18 cellular contexts compared by ENCODE assay signal in genomic region chr9:79578891-79579290, GRCh38. TPM values are rescaled to one million over a fixed set of nuclear protein-coding genes. Genes with fewer than 3 reads are reported as not detected.
A peak's percentile ranks its signal among the peaks of the same experiment; 100 is the strongest.
DNase-seq lines count a peak whose midpoint lies in the region; ATAC-seq and TF ChIP-seq lines count a peak whose summit lies in the region.
"Had no signal": no experiment of that assay in that cellular context is flagged by ENCODE, and none has a peak within 500 bp of the region (broad histone marks: within the 10 kb centered on the region; RNA-seq: fewer than 3 reads in every experiment).

No MANE protein-coding gene starts in this region.

- 79% methylated on average over 1 of the region's 1 CpG for WGBS in esophagus muscularis mucosa

- no peak overlapping the region for H3K27ac ChIP-seq in CD4-positive, alpha-beta T cell (ENCODE audit: low read depth, low read length)
- H3K27ac ChIP-seq in esophagus muscularis mucosa (replicated peaks in 1 of 4), result no peak overlapping the region
- H3K27ac ChIP-seq: body of pancreas, uterus had no signal

- ATAC-seq in CD4-positive, alpha-beta T cell (ENCODE audit: poor library complexity), result no peak
- ATAC-seq in GM21381 (IDR thresholded peaks at IDR 0.05; ENCODE audit: unreplicated experiment), result no peak
- ATAC-seq: body of pancreas had no signal

- H3K36me3 Mint-ChIP-seq in CD4-positive, alpha-beta T cell (ENCODE audit: low read depth), result peaks cover 22% of the 10 kb centered on the region
- H3K36me3 Mint-ChIP-seq in nephron progenitor cell (ENCODE audit: low read depth), result peaks cover 53% of the 10 kb centered on the region

- no peaks in the 10 kb centered on the region for H3K9me3 Mint-ChIP-seq in CD4-positive, alpha-beta T cell
- H3K9me3 Mint-ChIP-seq in nephron progenitor cell, result no peaks in the 10 kb centered on the region
- H3K9me3 Mint-ChIP-seq: memory B cell had no signal

- peaks cover 97% of the 10 kb centered on the region for H3K4me1 Mint-ChIP-seq in CD4-positive, alpha-beta T cell (ENCODE audit: low read depth)
- H3K4me1 Mint-ChIP-seq in nephron progenitor cell, result peaks cover 97% of the 10 kb centered on the region

- H3K4me3 ChIP-seq in AG04449 (ENCODE audit: low read depth, low read length) (0 out of 2 replicates have a peak overlapping the region, but pooled peaks have one; percentile 9), adipocyte (ENCODE audit: low read length) (no peak overlapping the region), esophagus muscularis mucosa (no peak overlapping the region)
- H3K4me3 ChIP-seq: body of pancreas, uterus had no signal

- no peak for TF ChIP-seq POLR2A in esophagus muscularis mucosa (IDR thresholded peaks at IDR 0.05; ENCODE audit: low read depth)

- H3K4me1 ChIP-seq in adipocyte (ENCODE audit: control insufficient read depth, insufficient read depth, low read length) (peaks cover 20% of the 10 kb centered on the region), esophagus muscularis mucosa (peaks cover 24 to 71% (median 55%) of the 10 kb centered on the region in 4 donors)

- H3K9ac ChIP-seq in adipocyte (ENCODE audit: low read length), result no peak overlapping the region

- no peaks in the 10 kb centered on the region for H3K9me3 ChIP-seq in CD4-positive, alpha-beta T cell (ENCODE audit: control insufficient read depth, low read length)
- no peaks in the 10 kb centered on the region for H3K9me3 ChIP-seq in adipocyte (ENCODE audit: control insufficient read depth, low read length)
- H3K9me3 ChIP-seq in esophagus muscularis mucosa, result no peaks in the 10 kb centered on the region
- H3K9me3 ChIP-seq: body of pancreas, uterus had no signal

- no peak for TF ChIP-seq EP300 in esophagus muscularis mucosa (IDR thresholded peaks at IDR 0.05)

- intact Hi-C loops in CD4-positive, alpha-beta T cell (cut with DNase I, micrococcal nuclease), result loop anchor here in 1 of 2 experiments (10.0 kb wide), 1 partner anchor 174 kb away; no protein-coding TSS in a partner anchor
- intact Hi-C loops in esophagus muscularis mucosa (cut with DNase I), result loop anchor here (10.0 kb wide), 1 partner anchor 596 kb away; no protein-coding TSS in a partner anchor

- DNase-seq in AG04449 (ENCODE audit: low read depth, low spot score), result no peak
- no peak for DNase-seq in CD4-positive, alpha-beta T cell
- peak; percentile 29 for DNase-seq in adipocyte (ENCODE audit: low read depth)
- no peak for DNase-seq in nephron progenitor cell
- DNase-seq in NCI-H1092 treated with DMSO at 0.1 percent for 48 hours (lab: John Stamatoyannopoulos, UW), result no peak
- DNase-seq in esophagus muscularis mucosa (ENCODE audit: extremely low spot score), result no peak
- no peak for DNase-seq in GM19238 (ENCODE audit: insufficient read length, low spot score)
- DNase-seq: activated gamma-delta T cell treated with Interleukin-2 at 50 U/mL for 16 hours; body of pancreas; H7; Kasumi-1; NCI-H2227 treated with DMSO at 0.1 percent for 48 hours; NK-92 treated with Interleukin-12 subunit alpha and Interleukin-12 subunit beta, amount 100 ng/mL, for 24 hours; occipital lobe; stimulated activated naive CD4-positive, alpha-beta T cell; uterus had no signal

- TF ChIP-seq CTCF in AG04449 (IDR thresholded peaks at IDR 0.05; ENCODE audit: insufficient read depth, low read length, missing control alignments), result no peak
- no peak for TF ChIP-seq CTCF in CD4-positive, alpha-beta T cell (IDR thresholded peaks at IDR 0.05)
- no peak for TF ChIP-seq CTCF in nephron progenitor cell (IDR thresholded peaks at IDR 0.05)
- no peak for TF ChIP-seq CTCF in esophagus muscularis mucosa (IDR thresholded peaks at IDR 0.05)

- H3K27me3 Mint-ChIP-seq in CD4-positive, alpha-beta T cell, result no peaks in the 10 kb centered on the region
- no peaks in the 10 kb centered on the region for H3K27me3 Mint-ChIP-seq in nephron progenitor cell (ENCODE audit: low read depth, poor library complexity)
- H3K27me3 Mint-ChIP-seq: memory B cell had no signal

- H3K4me3 Mint-ChIP-seq in CD4-positive, alpha-beta T cell, result peak overlapping the region; percentile 43
- peak overlapping the region; percentile 11 for H3K4me3 Mint-ChIP-seq in nephron progenitor cell
- H3K4me3 Mint-ChIP-seq: memory B cell had no signal

- POLR2A ChIA-PET in AG04449 (lab: Yijun Ruan, JAX), result no interaction called here
- POLR2A ChIA-PET in CD4-positive, alpha-beta T cell (lab: Charles Lee), result no interaction called here

- H3K27me3 ChIP-seq in CD4-positive, alpha-beta T cell (ENCODE audit: control insufficient read depth, insufficient read depth, low read length), result no peaks in the 10 kb centered on the region
- H3K27me3 ChIP-seq in adipocyte (replicated peaks; ENCODE audit: control insufficient read depth, insufficient read depth, low read length) (no peaks in the 10 kb centered on the region), esophagus muscularis mucosa (no peaks in the 10 kb centered on the region)
- H3K27me3 ChIP-seq: body of pancreas, uterus had no signal

- peak overlapping the region; percentile 22 for H3K27ac Mint-ChIP-seq in CD4-positive, alpha-beta T cell
- H3K27ac Mint-ChIP-seq in nephron progenitor cell, result no peak overlapping the region

- CTCF ChIA-PET in AG04449 (lab: Yijun Ruan, JAX), result no interaction called here
- CTCF ChIA-PET in CD4-positive, alpha-beta T cell (lab: Charles Lee), result no interaction called here

- H3K36me3 ChIP-seq in adipocyte (ENCODE audit: control insufficient read depth, insufficient read depth, low read length, severe bottlenecking) (no peaks in the 10 kb centered on the region), esophagus muscularis mucosa (peaks cover 0 to 5% (median 0%) of the 10 kb centered on the region in 4 donors)
- H3K36me3 ChIP-seq: uterus had no signal

RNA-seq across cellular contexts. Expression of gene TLE4, which starts 7.1 kb away (rescaled TPM):
- 100 to 1,000 TPM; 125 to 136 TPM for total RNA-seq in CD4-positive, alpha-beta T cell
- total RNA-seq in esophagus muscularis mucosa, result 10 to 100 TPM; 30.0 to 36.1 (median 34.3) TPM
